13 cellular contexts compared by ENCODE assay signal in the genomic region with DNA sequence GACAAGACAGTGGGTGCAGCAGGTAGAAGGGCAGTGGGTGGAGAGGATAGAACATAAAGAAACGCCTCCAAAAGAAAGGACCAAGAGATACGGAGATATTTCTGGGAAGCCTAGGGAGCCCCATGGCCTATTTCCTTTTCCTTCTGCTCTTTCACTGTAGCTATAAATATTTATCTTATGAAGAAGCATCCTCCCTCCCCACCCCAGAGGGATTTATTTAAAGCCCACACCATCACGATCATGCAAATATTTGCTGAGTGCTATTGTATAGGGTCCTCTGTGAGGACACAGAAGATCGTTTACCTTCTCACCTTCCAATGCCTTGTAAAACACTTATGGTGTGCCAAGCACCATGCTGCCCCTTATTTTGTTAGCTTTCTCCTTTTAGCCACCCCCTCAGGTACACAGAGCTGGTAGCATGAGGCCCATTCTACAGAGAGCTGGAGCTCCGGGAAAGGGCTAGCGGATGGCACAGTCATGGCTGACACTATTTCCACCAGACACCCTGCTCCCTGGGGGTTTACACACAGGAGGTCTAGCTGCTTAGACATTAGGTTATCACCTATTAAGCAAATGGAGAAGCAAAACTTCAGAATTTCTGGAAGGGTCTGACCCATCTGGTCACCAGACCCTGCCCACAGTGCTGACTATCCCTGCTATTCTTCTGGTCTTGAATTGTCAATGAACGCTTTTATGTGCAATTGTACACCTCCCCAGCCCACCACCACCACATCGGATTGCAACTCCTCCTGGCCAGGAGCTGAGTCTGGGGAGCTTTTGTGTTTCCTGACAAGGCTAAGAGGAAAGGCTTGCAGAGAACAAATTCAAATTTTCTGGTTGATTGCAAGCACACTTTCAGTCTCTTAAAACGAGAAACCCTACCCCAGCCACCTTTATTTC.
DNase-seq lines count a peak whose midpoint lies in the region; FAIRE-seq and TF ChIP-seq lines count a peak whose summit lies in the region.
"Had no signal": no experiment of that assay in that cellular context is flagged by ENCODE, and none has a peak within 500 bp of the region (broad histone marks: within the 10 kb centered on the region; RNA-seq: fewer than 3 reads in every experiment).

No MANE protein-coding gene starts in this region.

- no peaks in the 10 kb centered on the region for H3K27me3 Mint-ChIP-seq in activated T-helper 2 cell treated with anti-CD3 and anti-CD28 coated beads, Interferon-gamma antibody, Interleukin-2, Interleukin-4, amounts not matched to agents 10 μg/mL and 5 μg/mL and 100 μg/mL, durations not matched to agents 14 hours and 24 hours and 36 hours (ENCODE audit: low read depth)

- peaks cover 43% of the 10 kb centered on the region for H3K4me1 Mint-ChIP-seq in activated T-helper 2 cell treated with anti-CD3 and anti-CD28 coated beads, Interferon-gamma antibody, Interleukin-2, Interleukin-4, amounts not matched to agents 10 μg/mL and 5 μg/mL and 100 μg/mL, durations not matched to agents 14 hours and 24 hours and 36 hours (ENCODE audit: low read depth)
- H3K4me1 Mint-ChIP-seq: stimulated activated effector memory CD8-positive, alpha-beta T cell treated with anti-CD3 and anti-CD28 coated beads, Interleukin-12 subunit alpha, Interleukin-12 subunit beta, amount 100 ng/mL, for 72 hours had no signal

- H3K4me3 Mint-ChIP-seq in activated T-helper 2 cell treated with anti-CD3 and anti-CD28 coated beads, Interferon-gamma antibody, Interleukin-2, Interleukin-4, amounts not matched to agents 10 μg/mL and 5 μg/mL and 100 μg/mL, durations not matched to agents 14 hours and 24 hours and 36 hours (ENCODE audit: low read depth), result no peak overlapping the region
- H3K4me3 Mint-ChIP-seq: stimulated activated effector memory CD8-positive, alpha-beta T cell treated with anti-CD3 and anti-CD28 coated beads, Interleukin-12 subunit alpha, Interleukin-12 subunit beta, amount 100 ng/mL, for 72 hours had no signal

- peak overlapping the region; percentile 76 for H3K9ac ChIP-seq in skeletal muscle satellite cell (ENCODE audit: low read depth, low read length)

- no peaks in the 10 kb centered on the region for H3K36me3 Mint-ChIP-seq in activated T-helper 2 cell treated with anti-CD3 and anti-CD28 coated beads, Interferon-gamma antibody, Interleukin-2, Interleukin-4, amounts not matched to agents 10 μg/mL and 5 μg/mL and 100 μg/mL, durations not matched to agents 14 hours and 24 hours and 36 hours (ENCODE audit: low read depth)
- H3K36me3 Mint-ChIP-seq: stimulated activated effector memory CD8-positive, alpha-beta T cell treated with anti-CD3 and anti-CD28 coated beads, Interleukin-12 subunit alpha, Interleukin-12 subunit beta, amount 100 ng/mL, for 72 hours had no signal

- TF ChIP-seq POLR2A in esophagus muscularis mucosa (IDR thresholded peaks at IDR 0.05; ENCODE audit: low read depth) (no peak), H54 (IDR thresholded peaks at IDR 0.05; ENCODE audit: low read depth, low read length) (no peak)

- H3K27ac ChIP-seq in DOHH2 (ENCODE audit: low read depth, low read length) (no peak overlapping the region), esophagus muscularis mucosa (replicated peaks in 1 of 4) (peak overlapping the region; percentile 84 to 88 (median 85))

- 58% methylated on average over 9 of the region's 9 CpGs for WGBS in esophagus muscularis mucosa

- no peaks in the 10 kb centered on the region for H3K9me2 ChIP-seq in DOHH2 (replicated peaks; ENCODE audit: control insufficient read depth, low read length)

- no peaks in the 10 kb centered on the region for H3F3A ChIP-seq in DOHH2 (ENCODE audit: control insufficient read depth, insufficient read depth)

- intact Hi-C loops in esophagus muscularis mucosa (cut with DNase I), result loop anchor here (5.0 kb wide), 1 partner anchor 90 kb away; the partner anchor contains the start of gene KLF7
- intact Hi-C loops in activated T-helper 2 cell treated with anti-CD3 and anti-CD28 coated beads, Interferon-gamma antibody, Interleukin-2, Interleukin-4, amounts not matched to agents 10 μg/mL and 5 μg/mL and 100 μg/mL, durations not matched to agents 14 hours and 24 hours and 36 hours (cut with micrococcal nuclease), result no loop called here

- H3K9me3 ChIP-seq in DOHH2 (ENCODE audit: control insufficient read depth, insufficient read depth, low read length), result no peaks in the 10 kb centered on the region
- no peaks in the 10 kb centered on the region for H3K9me3 ChIP-seq in esophagus muscularis mucosa
- no peaks in the 10 kb centered on the region for H3K9me3 ChIP-seq in skeletal muscle satellite cell (replicated peaks; ENCODE audit: low read length)
- H3K9me3 ChIP-seq: left lung had no signal

- TF ChIP-seq CTCF in DOHH2 (IDR thresholded peaks at IDR 0.05; ENCODE audit: low read depth, low read length, poor library complexity, severe bottlenecking), result no peak
- no peak for TF ChIP-seq CTCF in esophagus muscularis mucosa (IDR thresholded peaks at IDR 0.05)

- H3K27me3 ChIP-seq in DOHH2 (ENCODE audit: control insufficient read depth, low read length) (peaks cover 31% of the 10 kb centered on the region), esophagus muscularis mucosa (no peaks in the 10 kb centered on the region), skeletal muscle satellite cell (ENCODE audit: control insufficient read depth, insufficient read depth, low read length) (no peaks in the 10 kb centered on the region)
- H3K27me3 ChIP-seq: left lung had no signal

- no peaks in the 10 kb centered on the region for H3K79me2 ChIP-seq in DOHH2 (ENCODE audit: control insufficient read depth, low read length)

- no peaks in the 10 kb centered on the region for H3K9me3 Mint-ChIP-seq in activated T-helper 2 cell treated with anti-CD3 and anti-CD28 coated beads, Interferon-gamma antibody, Interleukin-2, Interleukin-4, amounts not matched to agents 10 μg/mL and 5 μg/mL and 100 μg/mL, durations not matched to agents 14 hours and 24 hours and 36 hours
- H3K9me3 Mint-ChIP-seq: stimulated activated effector memory CD8-positive, alpha-beta T cell treated with anti-CD3 and anti-CD28 coated beads, Interleukin-12 subunit alpha, Interleukin-12 subunit beta, amount 100 ng/mL, for 72 hours had no signal

- no peak for FAIRE-seq in H54 (lab: Jason Lieb, UNC)

- H3K4me3 ChIP-seq in DOHH2 (ENCODE audit: low read length) (no peak overlapping the region; the same call in 1 of the 2 replicates), esophagus muscularis mucosa (no peak overlapping the region), skeletal muscle satellite cell (ENCODE audit: low read length) (peak overlapping the region; percentile 6)
- H3K4me3 ChIP-seq: left lung had no signal

- peaks cover 22% of the 10 kb centered on the region for H3K4me1 ChIP-seq in DOHH2 (ENCODE audit: control insufficient read depth, low read length)
- H3K4me1 ChIP-seq in esophagus muscularis mucosa, result peaks cover 40 to 72% (median 67%) of the 10 kb centered on the region in 4 donors
- peaks cover 89% of the 10 kb centered on the region for H3K4me1 ChIP-seq in skeletal muscle satellite cell (ENCODE audit: control insufficient read depth, insufficient read depth, low read length)

- peak overlapping the region; percentile 37 for H3K4me2 ChIP-seq in DOHH2 (ENCODE audit: low read length)
- peak overlapping the region; percentile 67 for H3K4me2 ChIP-seq in skeletal muscle satellite cell (ENCODE audit: low read length)

- no peaks in the 10 kb centered on the region for H3K36me3 ChIP-seq in DOHH2 (ENCODE audit: control insufficient read depth, low read length)
- no peaks in the 10 kb centered on the region for H3K36me3 ChIP-seq in esophagus muscularis mucosa
- H3K36me3 ChIP-seq in skeletal muscle satellite cell (ENCODE audit: insufficient read depth, low read length), result no peaks in the 10 kb centered on the region
- H3K36me3 ChIP-seq: left lung had no signal

- no peak overlapping the region for H3K27ac Mint-ChIP-seq in activated T-helper 2 cell treated with anti-CD3 and anti-CD28 coated beads, Interferon-gamma antibody, Interleukin-2, Interleukin-4, amounts not matched to agents 10 μg/mL and 5 μg/mL and 100 μg/mL, durations not matched to agents 14 hours and 24 hours and 36 hours
- H3K27ac Mint-ChIP-seq: stimulated activated effector memory CD8-positive, alpha-beta T cell treated with anti-CD3 and anti-CD28 coated beads, Interleukin-12 subunit alpha, Interleukin-12 subunit beta, amount 100 ng/mL, for 72 hours had no signal

- no peaks in the 10 kb centered on the region for H4K20me1 ChIP-seq in DOHH2 (ENCODE audit: control insufficient read depth, insufficient read depth, low read depth, low read length)

- TF ChIP-seq EP300 in esophagus muscularis mucosa (IDR thresholded peaks at IDR 0.05), result no peak

- DNase-seq in NCI-H748 (lab: John Stamatoyannopoulos, UW; ENCODE audit: unreplicated experiment) (peak; percentile 93), esophagus muscularis mucosa (ENCODE audit: extremely low spot score) (no peak), H54 (ENCODE audit: insufficient read length, low spot score) (no peak), Ammon's horn (ENCODE audit: low spot score) (no peak), NCI-H446 treated with DMSO at 0.1 percent for 48 hours (lab: John Stamatoyannopoulos, UW) (no peak)
- DNase-seq in activated T-helper 2 cell treated with anti-CD3 and anti-CD28 coated beads, Interferon-gamma antibody, Interleukin-2, Interleukin-4, amounts not matched to agents 10 μg/mL and 5 μg/mL and 100 μg/mL, durations not matched to agents 14 hours and 24 hours and 36 hours (ENCODE audit: low spot score), result no peak
- DNase-seq: activated CD4-positive, alpha-beta T cell treated with anti-CD3 and anti-CD28 coated beads, Interleukin-2, amount 50 U/mL, for 48 hours; H7; stimulated activated CD4-positive, alpha-beta T cell treated with anti-CD3 and anti-CD28 coated beads, Interleukin-12 subunit alpha, Interleukin-12 subunit beta, amount 100 ng/mL, for 4 hours had no signal
